Comparison of ENCODE assay signal across 28 cellular contexts in the genomic region with DNA sequence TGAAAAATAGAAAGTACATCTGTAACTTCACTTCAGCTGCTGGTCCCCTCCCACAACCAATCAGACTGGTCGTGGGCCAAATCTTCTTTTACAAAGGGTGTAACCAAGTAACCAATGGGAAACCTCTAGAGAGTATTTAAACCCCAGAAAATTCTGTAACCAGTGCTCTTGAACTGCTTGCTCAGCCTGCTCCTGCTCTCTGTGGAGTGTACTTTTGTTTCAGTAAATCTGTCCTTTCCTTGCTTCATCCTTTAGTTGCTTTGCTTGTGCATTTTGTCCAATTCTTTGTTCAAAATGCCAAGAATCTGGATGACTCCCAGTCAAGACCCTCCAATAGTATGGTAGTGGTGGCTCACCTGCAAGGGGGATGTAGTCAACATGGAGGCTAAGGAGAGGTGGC.
"Had no signal": no experiment of that assay in that cellular context is flagged by ENCODE, and none has a peak within 500 bp of the region (broad histone marks: within the 10 kb centered on the region; RNA-seq: fewer than 3 reads in every experiment).

No MANE protein-coding gene starts in this region.

- H3K4me3 ChIP-seq: colonic mucosa, coronary artery, dorsolateral prefrontal cortex, esophagus muscularis mucosa, esophagus squamous epithelium, gastrocnemius medialis, gastroesophageal sphincter, heart left ventricle, heart right ventricle had no signal

- DNase-seq: colonic mucosa; cortex of kidney; dermis blood vessel endothelial cell; dorsolateral prefrontal cortex; effector CD4-positive, alpha-beta T cell; effector CD8-positive, alpha-beta T cell; effector memory CD4-positive, alpha-beta T cell; effector memory CD8-positive, alpha-beta T cell; endodermal cell; erythroblast; esophagus squamous epithelium; foreskin fibroblast; foreskin keratinocyte; foreskin melanocyte; gastrocnemius medialis; glutamatergic neuron; head of caudate nucleus; heart left ventricle; heart right ventricle had no signal

- H3K27ac ChIP-seq: colonic mucosa, coronary artery, dorsolateral prefrontal cortex, epithelial cell of prostate, esophagus muscularis mucosa, esophagus squamous epithelium, foreskin keratinocyte, gastrocnemius medialis, gastroesophageal sphincter, heart left ventricle, heart right ventricle had no signal

- ATAC-seq: effector memory CD8-positive, alpha-beta T cell; esophagus mucosa; foreskin keratinocyte; gastrocnemius medialis; gastroesophageal sphincter; heart left ventricle; heart right ventricle had no signal

- H3K27me3 ChIP-seq: colonic mucosa, esophagus muscularis mucosa, esophagus squamous epithelium, foreskin keratinocyte, gastrocnemius medialis had no signal

- FAIRE-seq: colon, endometrium, endothelial cell of umbilical vein, frontal cortex had no signal

- H3K36me3 ChIP-seq: colonic mucosa, esophagus muscularis mucosa, esophagus squamous epithelium, gastrocnemius medialis, gastroesophageal sphincter, heart left ventricle, heart right ventricle had no signal

- H3K9me3 ChIP-seq: colonic mucosa, gastrocnemius medialis had no signal

- H3K4me1 ChIP-seq: colonic mucosa, esophagus muscularis mucosa, esophagus squamous epithelium, foreskin keratinocyte, gastrocnemius medialis, gastroesophageal sphincter, heart left ventricle, heart right ventricle had no signal
